ENCODE assay signal across 9 cellular contexts in the genomic region with DNA sequence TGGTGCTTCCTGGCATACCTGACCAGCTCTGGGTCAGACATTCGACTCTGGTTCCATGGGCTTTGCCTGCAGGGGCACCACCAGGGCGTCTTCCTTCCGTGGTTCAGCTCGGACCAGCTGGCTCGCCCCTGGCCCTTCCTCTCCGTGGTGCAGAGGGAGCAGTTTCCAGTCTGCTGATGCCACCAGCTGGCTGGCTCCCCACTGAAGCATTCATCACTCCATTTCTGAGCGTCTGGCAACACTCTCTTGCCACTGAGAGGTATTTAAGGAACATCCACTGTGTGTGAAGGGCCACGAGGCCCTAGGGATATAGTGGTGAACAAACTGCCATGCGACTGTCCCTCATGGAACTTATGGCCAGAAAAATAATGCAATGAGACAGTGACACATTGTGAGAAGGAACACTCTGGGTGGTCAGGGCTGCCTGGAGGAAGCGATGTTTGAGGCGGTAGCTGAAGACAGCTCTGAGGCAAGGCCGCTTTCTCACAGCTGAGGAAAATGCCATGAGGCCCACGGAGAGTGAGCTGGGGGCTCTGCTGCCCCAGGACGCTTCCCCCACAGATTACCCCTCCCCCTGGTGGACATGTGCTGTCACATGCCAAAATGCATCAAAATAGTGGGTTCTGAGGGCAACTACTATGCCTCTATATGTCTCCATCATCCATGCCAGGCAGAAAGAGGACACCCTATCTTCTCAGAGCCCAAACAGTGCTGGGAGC. TPM values are rescaled to one million over a fixed set of nuclear protein-coding genes. Genes with fewer than 3 reads are reported as not detected.
DNase-seq lines count a peak whose midpoint lies in the region; ATAC-seq, FAIRE-seq and TF ChIP-seq lines count a peak whose summit lies in the region.
"Had no signal": no experiment of that assay in that cellular context is flagged by ENCODE, and none has a peak within 500 bp of the region (broad histone marks: within the 10 kb centered on the region; RNA-seq: fewer than 3 reads in every experiment).

No MANE protein-coding gene starts in this region.

- intact Hi-C loops in CD4-positive, alpha-beta T cell (cut with DNase I, micrococcal nuclease) = no loop called here

- POLR2A ChIA-PET in CD4-positive, alpha-beta T cell (lab: Charles Lee) = no interaction called here

- H3K27ac ChIP-seq in CD4-positive, alpha-beta T cell (ENCODE audit: low read depth, low read length) = no peak overlapping the region
- no peak overlapping the region for H3K27ac ChIP-seq in brain microvascular endothelial cell

- no peaks in the 10 kb centered on the region for H3K27me3 ChIP-seq in CD4-positive, alpha-beta T cell (ENCODE audit: control insufficient read depth, insufficient read depth, low read length)
- no peaks in the 10 kb centered on the region for H3K27me3 ChIP-seq in brain microvascular endothelial cell (replicated peaks)

- no peak for FAIRE-seq in frontal cortex (lab: Jason Lieb, UNC)

- no peaks in the 10 kb centered on the region for H3K9me3 Mint-ChIP-seq in CD4-positive, alpha-beta T cell
- H3K9me3 Mint-ChIP-seq in mesothelial cell of epicardium = no peaks in the 10 kb centered on the region

- H3K9me3 ChIP-seq in CD4-positive, alpha-beta T cell (ENCODE audit: control insufficient read depth, low read length) = no peaks in the 10 kb centered on the region

- in situ Hi-C loops in brain microvascular endothelial cell (cut with HindIII; ENCODE audit: low pct_ligation_motif_present, low sequenced_read_pairs) = no loop called here

- H3K27ac Mint-ChIP-seq in CD4-positive, alpha-beta T cell = no peak overlapping the region
- H3K27ac Mint-ChIP-seq in mesothelial cell of epicardium = no peak overlapping the region

- H3K36me3 Mint-ChIP-seq in CD4-positive, alpha-beta T cell (ENCODE audit: low read depth) = peaks cover 42% of the 10 kb centered on the region
- peaks cover 2% of the 10 kb centered on the region for H3K36me3 Mint-ChIP-seq in mesothelial cell of epicardium

- H3K4me1 Mint-ChIP-seq in CD4-positive, alpha-beta T cell (ENCODE audit: low read depth) = peaks cover 9% of the 10 kb centered on the region
- H3K4me1 Mint-ChIP-seq in mesothelial cell of epicardium = no peaks in the 10 kb centered on the region

- ATAC-seq in CD4-positive, alpha-beta T cell (ENCODE audit: poor library complexity) = no peak
- no peak for ATAC-seq in GM21737 (IDR thresholded peaks at IDR 0.05; ENCODE audit: unreplicated experiment)

- CTCF ChIA-PET in CD4-positive, alpha-beta T cell (lab: Charles Lee) = interaction anchor here (0.7 kb wide), 1 partner anchor 12 kb away, joined by 3 read pairs; no protein-coding TSS in a partner anchor

- peak; percentile 38 for TF ChIP-seq CTCF in CD4-positive, alpha-beta T cell (IDR thresholded peaks at IDR 0.05)
- 0 out of 2 replicates have a peak, but pooled peaks have one; percentile 11 for TF ChIP-seq CTCF in LNCaP clone FGC (IDR thresholded peaks at IDR 0.05; ENCODE audit: control insufficient read depth, extremely low read depth, insufficient read depth)
- TF ChIP-seq CTCF in brain microvascular endothelial cell (IDR thresholded peaks at IDR 0.05; ENCODE audit: low read depth, low read length, missing control alignments) = peak; percentile 58
- TF ChIP-seq CTCF in mesothelial cell of epicardium (IDR thresholded peaks at IDR 0.05; ENCODE audit: unreplicated experiment) = peak; percentile 34

- DNase-seq in CD4-positive, alpha-beta T cell = no peak
- DNase-seq in LNCaP clone FGC (ENCODE audit: low read depth) = no peak
- no peak for DNase-seq in brain microvascular endothelial cell
- no peak for DNase-seq in mesothelial cell of epicardium (ENCODE audit: low spot score in 2 of 2, unreplicated experiment in 2 of 2)
- DNase-seq in frontal cortex (ENCODE audit: low spot score in 2 of 2) = no peak
- DNase-seq in GM19240 (ENCODE audit: insufficient read length, low spot score) = no peak
- no peak for DNase-seq in NCI-H2081 treated with DMSO at 0.1 percent for 48 hours (lab: John Stamatoyannopoulos, UW)
- DNase-seq: hippocampal formation had no signal

- peaks cover 4% of the 10 kb centered on the region for H3K36me3 ChIP-seq in brain microvascular endothelial cell (replicated peaks)

- H3K4me3 Mint-ChIP-seq in CD4-positive, alpha-beta T cell = no peak overlapping the region
- no peak overlapping the region for H3K4me3 Mint-ChIP-seq in mesothelial cell of epicardium

- H3K4me3 ChIP-seq in LNCaP clone FGC (ENCODE audit: low read depth, low read length) (no peak overlapping the region), brain microvascular endothelial cell (ENCODE audit: low read depth, low read length) (no peak overlapping the region)

- H3K27me3 Mint-ChIP-seq in CD4-positive, alpha-beta T cell = no peaks in the 10 kb centered on the region
- H3K27me3 Mint-ChIP-seq in mesothelial cell of epicardium (ENCODE audit: low read depth) = no peaks in the 10 kb centered on the region

RNA-seq across cellular contexts. Expression of gene ARFGAP3, which starts 44.9 kb away (rescaled TPM):
- 10 to 100 TPM; 19.5 to 21.4 TPM for total RNA-seq in CD4-positive, alpha-beta T cell
- total RNA-seq in mesothelial cell of epicardium (33.4 to 38.3 TPM (median 36.2 TPM) in 3 replicates), frontal cortex (84.8 TPM)
